Comparison of ENCODE assay signal across 1 cellular context in genomic region chr5:34053133-34053532, GRCh38.
TF ChIP-seq lines count a peak whose summit lies in the region.

No MANE protein-coding gene starts in this region.

TF ChIP-seq in WTC11, 78 proteins besides CTCF, POLR2A, EP300 and RAD21 (continued from another document):
- no peak for TF ChIP-seq AFF4 (CRISPR knock-in tag; IDR thresholded peaks at IDR 0.05; ENCODE audit: borderline replicate concordance)
- TF ChIP-seq AR (CRISPR knock-in tag; IDR thresholded peaks at IDR 0.05): no peak
